In the genomic region with DNA sequence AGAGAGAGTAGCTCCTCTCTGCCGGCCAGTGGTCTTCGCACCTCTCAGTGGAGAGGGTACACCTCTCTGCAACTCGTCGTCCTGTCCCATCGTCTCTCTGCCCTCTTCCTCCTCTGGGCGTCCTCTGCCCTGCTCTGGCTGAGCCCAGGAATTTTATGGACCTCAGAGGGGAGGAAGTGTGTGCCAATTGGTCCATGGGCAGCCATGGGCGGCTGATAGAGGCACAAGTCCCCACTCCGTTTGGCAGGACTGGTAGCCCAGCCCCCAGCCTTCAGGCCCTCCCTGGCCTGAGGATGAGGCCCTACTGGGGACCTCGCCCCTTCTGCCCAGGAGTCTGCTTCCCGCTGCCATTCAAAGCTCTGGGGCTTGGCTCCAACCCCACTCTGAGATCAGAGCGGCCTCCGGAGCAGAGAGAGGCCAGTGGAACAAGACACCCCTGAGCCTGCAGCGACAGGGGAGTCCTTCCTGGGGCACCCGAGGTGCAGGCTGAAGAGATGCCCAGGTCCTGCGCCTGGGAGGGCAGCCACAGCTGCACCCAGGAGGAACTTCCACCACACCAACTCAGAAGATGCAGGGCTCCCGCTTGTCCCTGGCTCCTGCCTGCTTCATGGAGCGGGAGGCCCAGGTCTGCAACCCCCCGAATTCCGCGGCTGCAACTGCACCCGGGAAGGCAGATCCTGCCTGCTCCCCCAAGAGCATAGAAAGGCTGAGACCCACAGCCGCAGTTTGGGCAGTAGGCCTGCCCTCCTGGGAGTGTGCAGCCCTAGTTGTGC, we compare ENCODE assay signal across 26 cellular contexts.
"Had no signal": no experiment of that assay in that cellular context is flagged by ENCODE, and none has a peak within 500 bp of the region (broad histone marks: within the 10 kb centered on the region; RNA-seq: fewer than 3 reads in every experiment).

No MANE protein-coding gene starts in this region.

- H3K27ac ChIP-seq: adrenal gland, ascending aorta, left lung, lower lobe of right lung, neural progenitor cell, right atrium auricular region, suprapubic skin, tibial artery had no signal

- H3K9me3 Mint-ChIP-seq: activated B cell treated with CpG ODN at 0.5 μM for 24 hours; activated CD8-positive, alpha-beta T cell treated with anti-CD3 and anti-CD28 coated beads for 36 hours; activated naive CD4-positive, alpha-beta T cell treated with anti-CD3 and anti-CD28 coated beads, Interleukin-2, amount 50 U/mL, for 72 hours; activated T-cell treated with anti-CD3 and anti-CD28 coated beads, Interleukin-2, amount 50 U/mL, for 4 hours; brain; effector memory CD8-positive, alpha-beta T cell; neural progenitor cell; T-helper 2 cell treated with Interferon-gamma antibody and Interleukin-4, amounts not matched to agents 5 μg/mL and 100 μg/mL, for 36 hours had no signal

- H3K9ac ChIP-seq: neural progenitor cell had no signal

- H3K4me1 ChIP-seq: adrenal gland, ascending aorta, left lung, lower lobe of right lung, neural progenitor cell, right atrium auricular region, suprapubic skin, tibial artery had no signal

- H3K36me3 Mint-ChIP-seq: activated naive CD4-positive, alpha-beta T cell treated with anti-CD3 and anti-CD28 coated beads, Interleukin-2, amount 50 U/mL, for 72 hours; brain; immature natural killer cell; natural killer cell; neural progenitor cell had no signal

- H3K4me3 Mint-ChIP-seq: activated B cell treated with CpG ODN at 0.5 μM for 24 hours; activated CD8-positive, alpha-beta T cell treated with anti-CD3 and anti-CD28 coated beads for 36 hours; activated T-cell treated with anti-CD3 and anti-CD28 coated beads, Interleukin-2, amount 50 U/mL, for 4 hours; brain; effector memory CD8-positive, alpha-beta T cell; immature natural killer cell; natural killer cell; neural progenitor cell; T-helper 2 cell treated with Interferon-gamma antibody and Interleukin-4, amounts not matched to agents 5 μg/mL and 100 μg/mL, for 36 hours had no signal

- H3K27me3 Mint-ChIP-seq: activated B cell treated with CpG ODN at 0.5 μM for 24 hours; activated CD8-positive, alpha-beta T cell treated with anti-CD3 and anti-CD28 coated beads for 36 hours; effector memory CD8-positive, alpha-beta T cell had no signal

- ATAC-seq: activated CD8-positive, alpha-beta T cell treated with anti-CD3 and anti-CD28 coated beads for 36 hours; activated naive CD4-positive, alpha-beta T cell treated with anti-CD3 and anti-CD28 coated beads, Interleukin-2, amount 50 U/mL, for 72 hours; activated T-cell treated with anti-CD3 and anti-CD28 coated beads, Interleukin-2, amount 50 U/mL, for 4 hours; effector memory CD8-positive, alpha-beta T cell; left lung; natural killer cell had no signal

- H3K4me3 ChIP-seq: adrenal gland, ascending aorta, left lung, lower lobe of right lung, neural progenitor cell, right atrium auricular region, suprapubic skin, tibial artery had no signal

- H3K27ac Mint-ChIP-seq: activated B cell treated with CpG ODN at 0.5 μM for 24 hours; activated CD8-positive, alpha-beta T cell treated with anti-CD3 and anti-CD28 coated beads for 36 hours; activated naive CD4-positive, alpha-beta T cell treated with anti-CD3 and anti-CD28 coated beads, Interleukin-2, amount 50 U/mL, for 72 hours; brain; effector memory CD8-positive, alpha-beta T cell; immature natural killer cell; natural killer cell; neural progenitor cell; T-helper 2 cell treated with Interferon-gamma antibody and Interleukin-4, amounts not matched to agents 5 μg/mL and 100 μg/mL, for 36 hours had no signal

- H3K4me1 Mint-ChIP-seq: activated B cell treated with CpG ODN at 0.5 μM for 24 hours, brain, immature natural killer cell, natural killer cell, neural progenitor cell had no signal

- DNase-seq: activated B cell treated with CpG ODN at 0.5 μM for 24 hours; activated CD4-positive, alpha-beta T cell treated with anti-CD3 and anti-CD28 coated beads, Interleukin-2, amount 50 U/mL, for 1 hour; activated CD8-positive, alpha-beta T cell treated with anti-CD3 and anti-CD28 coated beads for 36 hours; activated naive CD4-positive, alpha-beta T cell; activated T-cell treated with anti-CD3 and anti-CD28 coated beads, Interleukin-2, amount 50 U/mL, for 4 hours; adrenal gland; cortex of kidney; effector memory CD8-positive, alpha-beta T cell; erythroblast; head of caudate nucleus; hippocampal formation; immature natural killer cell; kidney glomerular epithelial cell; lower lobe of right lung; mesenchymal stem cell; natural killer cell; T-helper 1 cell; tibial artery had no signal

- H3K4me2 ChIP-seq: neural progenitor cell had no signal

- H3K9me3 ChIP-seq: adrenal gland, ascending aorta, left lung, lower lobe of right lung, right atrium auricular region, suprapubic skin, tibial artery had no signal

- H3K36me3 ChIP-seq: adrenal gland, ascending aorta, left lung, lower lobe of right lung, neural progenitor cell, right atrium auricular region, suprapubic skin, tibial artery had no signal

- H3K27me3 ChIP-seq: adrenal gland, ascending aorta, left lung, neural progenitor cell, right atrium auricular region, suprapubic skin, tibial artery had no signal
